Comparison of ENCODE assay signal across 8 cellular contexts in the genomic region with DNA sequence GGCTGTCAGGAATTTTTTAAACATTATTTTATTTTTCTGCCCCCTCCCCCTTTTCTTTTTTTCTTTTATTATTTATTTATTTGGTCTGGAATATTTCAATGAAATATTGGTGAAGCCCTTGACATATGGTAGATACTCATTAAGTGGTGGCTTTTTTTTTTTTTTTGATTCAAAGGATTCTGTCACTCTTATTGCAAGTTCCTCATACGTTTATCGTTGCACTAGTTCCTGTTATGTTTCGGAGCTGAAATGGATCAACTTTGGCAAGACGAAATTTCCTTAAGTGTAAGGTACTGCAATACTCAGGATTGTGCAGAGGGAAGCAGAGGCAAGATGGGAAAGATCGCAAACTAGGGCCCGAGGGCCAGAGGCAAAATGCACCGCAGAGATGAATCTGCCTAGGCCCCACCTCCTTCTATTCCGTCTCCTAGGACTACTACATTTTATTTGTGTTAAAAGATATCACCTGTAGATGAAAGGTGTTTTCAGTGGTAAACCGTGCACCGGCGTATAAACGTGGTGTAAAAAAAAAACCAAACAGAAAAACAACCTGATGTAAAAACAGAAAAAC. TPM values are rescaled to one million over a fixed set of nuclear protein-coding genes. Genes with fewer than 3 reads are reported as not detected.
DNase-seq lines count a peak whose midpoint lies in the region; ATAC-seq and TF ChIP-seq lines count a peak whose summit lies in the region.

No MANE protein-coding gene starts in this region.

- H2BK15ac ChIP-seq in H9 (ENCODE audit: low read depth, low read length) = no peak overlapping the region

- H3K27ac Mint-ChIP-seq in H9 = peak overlapping the region in 2 of 3 experiments; percentile 94 to 99; a peak in 4 of 7 replicates
- peak overlapping the region; percentile 98 for H3K27ac Mint-ChIP-seq in activated T-cell treated with anti-CD3 and anti-CD28 coated beads, Interleukin-2, amount 50 U/mL, for 24 hours

- H3K4me2 ChIP-seq in H9 (ENCODE audit: insufficient read depth, insufficient read length, low read length) = peak overlapping the region; percentile 90

- no peaks in the 10 kb centered on the region for H3K79me1 ChIP-seq in H9 (ENCODE audit: insufficient read depth, low read depth, low read length, poor library complexity, severe bottlenecking)

- H3K27me3 ChIP-seq in H9 (ENCODE audit: insufficient read depth, low read length) (peaks cover 36% of the 10 kb centered on the region; the same call in 1 of the 2 replicates), foreskin keratinocyte (peaks cover 45% of the 10 kb centered on the region), neutrophil (peaks cover 21% of the 10 kb centered on the region)

- no peak overlapping the region for H3K56ac ChIP-seq in H9 (ENCODE audit: insufficient read length, low read depth, low read length)

- H3K36me3 ChIP-seq in ES-I3 (ENCODE audit: insufficient read depth, low read length) (no peaks in the 10 kb centered on the region), neutrophil (no peaks in the 10 kb centered on the region)

- no peak overlapping the region for H3K18ac ChIP-seq in H9 (ENCODE audit: insufficient read length, low read depth, low read length)

- no peaks in the 10 kb centered on the region for H4K20me1 ChIP-seq in H9 (ENCODE audit: control insufficient read depth, insufficient read depth, insufficient read length)

- H3K79me2 ChIP-seq in H9 (ENCODE audit: insufficient read depth, low read length) = no peaks in the 10 kb centered on the region

- peaks cover 17% of the 10 kb centered on the region; the same call in 1 of the 2 replicates for H3K4me1 ChIP-seq in ES-I3 (ENCODE audit: insufficient read depth, low read length)
- H3K4me1 ChIP-seq in H9 (ENCODE audit: insufficient read depth, low read length) = no peaks in the 10 kb centered on the region; the same call in 1 of the 2 replicates
- peaks cover 7% of the 10 kb centered on the region for H3K4me1 ChIP-seq in foreskin keratinocyte
- H3K4me1 ChIP-seq in neutrophil (ENCODE audit: control insufficient read depth in 1 of 2, insufficient read depth in 1 of 2, low read depth in 1 of 2, low read length in 1 of 2) = peaks cover 56 to 65% of the 10 kb centered on the region in 2 experiments

- H2BK120ac ChIP-seq in H9 (ENCODE audit: low read depth, low read length, poor library complexity, severe bottlenecking) = no peak overlapping the region

- no peaks in the 10 kb centered on the region for H3K36me3 Mint-ChIP-seq in H9 (ENCODE audit: insufficient read depth in 1 of 3, low read depth in 3 of 3)
- H3K36me3 Mint-ChIP-seq in activated T-cell treated with anti-CD3 and anti-CD28 coated beads, Interleukin-2, amount 50 U/mL, for 24 hours (ENCODE audit: low read depth) = no peaks in the 10 kb centered on the region

- TF ChIP-seq CTCF in H9 (conservative IDR thresholded peaks at IDR 0.05) (no peak), foreskin keratinocyte (conservative IDR thresholded peaks at IDR 0.05) (no peak), neutrophil (IDR thresholded peaks at IDR 0.05) (no peak)

- no peak overlapping the region for H3K23ac ChIP-seq in H9 (ENCODE audit: insufficient read length, low read depth, low read length)

- H3K4me3 Mint-ChIP-seq in H9 = peak overlapping the region; percentile 94 to 96
- peak overlapping the region; percentile 83 for H3K4me3 Mint-ChIP-seq in activated T-cell treated with anti-CD3 and anti-CD28 coated beads, Interleukin-2, amount 50 U/mL, for 24 hours

- H4K5ac ChIP-seq in H9 (ENCODE audit: insufficient read length, low read depth, low read length) = no peak overlapping the region

- DNase-seq in H9 = no peak
- DNase-seq in NCI-H2171 treated with DMSO at 0.1 percent for 48 hours (lab: John Stamatoyannopoulos, UW) = peak; percentile 88
- DNase-seq in activated T-cell treated with anti-CD3 and anti-CD28 coated beads, Interleukin-2, amount 50 U/mL, for 24 hours = peak; percentile 61
- DNase-seq in foreskin keratinocyte = peak; percentile 60 to 81
- DNase-seq in activated gamma-delta T cell treated with Interleukin-2 at 50 U/mL for 16 hours = no peak
- DNase-seq in activated effector memory CD4-positive, alpha-beta T cell treated with anti-CD3 and anti-CD28 coated beads, Interleukin-2, amount 50 U/mL, for 16 hours = no peak

- H3T11ph ChIP-seq in H9 (ENCODE audit: low read length) = no peak overlapping the region

- no peak overlapping the region for H2BK12ac ChIP-seq in H9 (ENCODE audit: insufficient read length, low read depth, low read length)

- H3K9me3 Mint-ChIP-seq in H9 = peaks cover 4% of the 10 kb centered on the region in 2 experiments; a peak in 4 of 5 replicates
- no peaks in the 10 kb centered on the region for H3K9me3 Mint-ChIP-seq in activated T-cell treated with anti-CD3 and anti-CD28 coated beads, Interleukin-2, amount 50 U/mL, for 24 hours

- H3K14ac ChIP-seq in H9 (ENCODE audit: insufficient read depth, low read length) = no peak overlapping the region

- no peak overlapping the region for H2AFZ ChIP-seq in H9 (ENCODE audit: low read length)

- peaks cover 16% of the 10 kb centered on the region for H3K23me2 ChIP-seq in H9 (ENCODE audit: insufficient read length, low read depth, low read length, poor library complexity, severe bottlenecking)

- no peak overlapping the region for H4K91ac ChIP-seq in H9 (ENCODE audit: insufficient read length, low read depth, low read length)

- H3K9ac ChIP-seq in ES-I3 (ENCODE audit: low read depth, low read length) = peak overlapping the region; percentile 92; the same call in 1 of the 2 replicates
- no peak overlapping the region for H3K9ac ChIP-seq in H9 (ENCODE audit: extremely low read depth, insufficient read length, low read length)

- H3K27me3 Mint-ChIP-seq in H9 (ENCODE audit: low read depth) = peaks cover 67% of the 10 kb centered on the region
- H3K27me3 Mint-ChIP-seq in activated T-cell treated with anti-CD3 and anti-CD28 coated beads, Interleukin-2, amount 50 U/mL, for 24 hours = peaks cover 26% of the 10 kb centered on the region

- no peak overlapping the region for H3K4ac ChIP-seq in H9 (ENCODE audit: low read depth, low read length)

- ATAC-seq in foreskin keratinocyte = peak; percentile 43

- H3K4me3 ChIP-seq in neutrophil (ENCODE audit: low read depth in 1 of 2, low read length in 1 of 2) = peak overlapping the region; percentile 77 to 88

- H4K8ac ChIP-seq in H9 (replicated peaks; ENCODE audit: insufficient read length, low read depth, low read length) = no peak overlapping the region

- WGBS in H9 (ENCODE audit: extremely low coverage, insufficient read length, low lambda C conversion rate) = no CpG with 5 or more reads among the region's 12 CpGs

- no peak overlapping the region for H2BK20ac ChIP-seq in H9 (ENCODE audit: low read depth, low read length, poor library complexity, severe bottlenecking)

- H3K27ac ChIP-seq in H9 (ENCODE audit: insufficient read length, low read depth, low read length) (no peak overlapping the region), foreskin keratinocyte (no peak overlapping the region), neutrophil (peak overlapping the region; percentile 93)

- H3K9me3 ChIP-seq in ES-I3 (ENCODE audit: control insufficient read depth, insufficient read depth, low read length) = no peaks in the 10 kb centered on the region
- H3K9me3 ChIP-seq in H9 (ENCODE audit: control insufficient read depth, low read depth, low read length) = no peaks in the 10 kb centered on the region
- no peaks in the 10 kb centered on the region for H3K9me3 ChIP-seq in neutrophil

- H2BK5ac ChIP-seq in H9 (ENCODE audit: insufficient read length, low read length) = no peak overlapping the region

- H2AK5ac ChIP-seq in H9 (ENCODE audit: insufficient read length, low read length) = no peak overlapping the region

- peaks cover 53 to 55% of the 10 kb centered on the region in 2 experiments for H3K4me1 Mint-ChIP-seq in H9
- peaks cover 48% of the 10 kb centered on the region for H3K4me1 Mint-ChIP-seq in activated T-cell treated with anti-CD3 and anti-CD28 coated beads, Interleukin-2, amount 50 U/mL, for 24 hours (ENCODE audit: low read depth)

RNA-seq across cellular contexts. Expression of a gene that starts 0.4 kb away (rescaled TPM):
- not detected in 2 replicates for total RNA-seq in H9 (2021)
- not detected in 2 replicates for total RNA-seq in foreskin keratinocyte
- not detected in 2 replicates for polyA plus RNA-seq in foreskin keratinocyte

RNA-seq across cellular contexts. Expression of a gene that starts 14.1 kb away (rescaled TPM):
- total RNA-seq in H9 (2021) = 0.13 TPM in 2 replicates
- total RNA-seq in foreskin keratinocyte = not detected in 2 replicates
- 0.01 TPM in 1 of 2 replicates, not detected in the other for polyA plus RNA-seq in foreskin keratinocyte

Comparison
In these comparisons a context has a peak if more than half of its experiments do, and no peak if none do; other contexts are left out.
1. DNase-seq: peak in NCI-H2171 treated with DMSO at 0.1 percent for 48 hours (single experiment), activated T-cell treated with anti-CD3 and anti-CD28 coated beads, Interleukin-2, amount 50 U/mL, for 24 hours (single experiment) and foreskin keratinocyte (2 of 2); none in H9 (single experiment), activated gamma-delta T cell treated with Interleukin-2 at 50 U/mL for 16 hours (single experiment) and activated effector memory CD4-positive, alpha-beta T cell treated with anti-CD3 and anti-CD28 coated beads, Interleukin-2, amount 50 U/mL, for 16 hours (single experiment).